Comparison of ENCODE assay signal across 1 cellular context in genomic region chr16:75217389-75217851, GRCh38.
TF ChIP-seq lines count a peak whose summit lies in the region.

No MANE protein-coding gene starts in this region.

TF ChIP-seq in H1, 55 proteins besides CTCF, POLR2A, EP300 and RAD21:
- TF ChIP-seq EGR1 (IDR thresholded peaks at IDR 0.05; ENCODE audit: borderline replicate concordance, low read depth, low read length) = no peak
- no peak for TF ChIP-seq HDAC6 (IDR thresholded peaks at IDR 0.05; ENCODE audit: low read depth, low read length)
- TF ChIP-seq HDAC2 (IDR thresholded peaks at IDR 0.05; ENCODE audit: borderline replicate concordance in 1 of 2, low read depth in 2 of 2, low read length in 2 of 2) = no peak
- no peak for TF ChIP-seq ATF3 (IDR thresholded peaks at IDR 0.05; ENCODE audit: insufficient read depth, low read depth, low read length)
- TF ChIP-seq POU5F1 (IDR thresholded peaks at IDR 0.05; ENCODE audit: low read depth, low read length) = no peak
- TF ChIP-seq NANOG (IDR thresholded peaks at IDR 0.05; ENCODE audit: insufficient read depth, low read depth, low read length, poor library complexity, severe bottlenecking) = no peak
- no peak for TF ChIP-seq NRF1 (IDR thresholded peaks at IDR 0.05; ENCODE audit: low read depth, low read length)
- TF ChIP-seq JUN (IDR thresholded peaks at IDR 0.05; ENCODE audit: low read depth, low read length) = no peak
- no peak for TF ChIP-seq CHD7 (IDR thresholded peaks at IDR 0.05; ENCODE audit: insufficient replicate concordance, low read length)
